9 cellular contexts compared by ENCODE assay signal in genomic region chr11:62427630-62428233, GRCh38. TPM values are rescaled to one million over a fixed set of nuclear protein-coding genes. Genes with fewer than 3 reads are reported as not detected.
DNase-seq lines count a peak whose midpoint lies in the region; ATAC-seq and TF ChIP-seq lines count a peak whose summit lies in the region.
"Had no signal": no experiment of that assay in that cellular context is flagged by ENCODE, and none has a peak within 500 bp of the region (broad histone marks: within the 10 kb centered on the region; RNA-seq: fewer than 3 reads in every experiment).

No MANE protein-coding gene starts in this region.

- no peaks in the 10 kb centered on the region for H3K27me3 ChIP-seq in SJSA1 (replicated peaks)
- no peaks in the 10 kb centered on the region for H3K27me3 ChIP-seq in esophagus squamous epithelium

- TF ChIP-seq CTCF in esophagus squamous epithelium (IDR thresholded peaks at IDR 0.05), result no peak

- peak overlapping the region; percentile 83 to 96 for H3K27ac Mint-ChIP-seq in stimulated activated naive CD8-positive, alpha-beta T cell treated with anti-CD3 and anti-CD28 coated beads, Interleukin-15, amount 100 ng/mL, for 72 hours

- intact Hi-C loops in esophagus squamous epithelium (cut with DNase I), result loop anchor here (2.0 kb wide), 1 partner anchor 115 kb away; no protein-coding TSS in a partner anchor

- H3K27ac ChIP-seq in SJSA1 (peak overlapping the region; percentile 88), esophagus squamous epithelium (peak overlapping the region; percentile 2 to 72 (median 40))

- no peaks in the 10 kb centered on the region for H3K9me3 Mint-ChIP-seq in stimulated activated naive CD8-positive, alpha-beta T cell treated with anti-CD3 and anti-CD28 coated beads, Interleukin-15, amount 100 ng/mL, for 72 hours
- H3K9me3 Mint-ChIP-seq: neural crest cell had no signal

- H3K36me3 ChIP-seq in SJSA1 (no peaks in the 10 kb centered on the region), esophagus squamous epithelium (no peaks in the 10 kb centered on the region)

- peak; percentile 64 for DNase-seq in activated CD8-positive, alpha-beta memory T cell treated with anti-CD3 and anti-CD28 coated beads for 24 hours
- DNase-seq in activated CD8-positive, alpha-beta memory T cell treated with anti-CD3 and anti-CD28 coated beads, Interleukin-2, amount 50 U/mL, for 4 hours, result no peak
- peak in 1 of 2 experiments; percentile 62 for DNase-seq in SJSA1 (ENCODE audit: low read depth in 1 of 2, low spot score in 2 of 2)
- DNase-seq in esophagus squamous epithelium (lab: John Stamatoyannopoulos, UW), result no peak
- DNase-seq in stimulated activated naive CD8-positive, alpha-beta T cell treated with anti-CD3 and anti-CD28 coated beads, Interleukin-15, amount 100 ng/mL, for 72 hours, result peak; percentile 26 to 47
- DNase-seq in NCI-H774 (lab: John Stamatoyannopoulos, UW), result no peak
- DNase-seq in D341Med (ENCODE audit: low spot score), result no peak

- 45 to 52% methylated on average over 6 of the region's 6 CpGs for WGBS in esophagus squamous epithelium, 2 donors

- H3K9me3 ChIP-seq in SJSA1 (replicated peaks), result no peaks in the 10 kb centered on the region
- H3K9me3 ChIP-seq in esophagus squamous epithelium, result no peaks in the 10 kb centered on the region

- peaks cover 18% of the 10 kb centered on the region for H3K27me3 Mint-ChIP-seq in stimulated activated naive CD8-positive, alpha-beta T cell treated with anti-CD3 and anti-CD28 coated beads, Interleukin-15, amount 100 ng/mL, for 72 hours

- no peak overlapping the region for H3K4me3 ChIP-seq in SJSA1
- H3K4me3 ChIP-seq in esophagus squamous epithelium, result no peak overlapping the region

- H3K4me1 ChIP-seq in SJSA1 (replicated peaks) (peaks cover 75% of the 10 kb centered on the region), esophagus squamous epithelium (peaks cover 10 to 59% (median 36%) of the 10 kb centered on the region in 3 donors)

- H3K4me1 Mint-ChIP-seq in stimulated activated naive CD8-positive, alpha-beta T cell treated with anti-CD3 and anti-CD28 coated beads, Interleukin-15, amount 100 ng/mL, for 72 hours, result peaks cover 53% of the 10 kb centered on the region
- H3K4me1 Mint-ChIP-seq: neural crest cell had no signal

- peak overlapping the region; percentile 43 to 54 for H3K4me3 Mint-ChIP-seq in stimulated activated naive CD8-positive, alpha-beta T cell treated with anti-CD3 and anti-CD28 coated beads, Interleukin-15, amount 100 ng/mL, for 72 hours
- H3K4me3 Mint-ChIP-seq: neural crest cell had no signal

- TF ChIP-seq POLR2A in esophagus squamous epithelium (IDR thresholded peaks at IDR 0.05), result no peak

- ATAC-seq in stimulated activated naive CD8-positive, alpha-beta T cell treated with anti-CD3 and anti-CD28 coated beads, Interleukin-15, amount 100 ng/mL, for 72 hours, result peak; percentile 80
- no peak for ATAC-seq in GM18867 (IDR thresholded peaks at IDR 0.05; ENCODE audit: unreplicated experiment)

RNA-seq across cellular contexts. Expression of gene SCGB1A1, which starts 8.9 kb away (rescaled TPM):
- not detected in 2 replicates for total RNA-seq in SJSA1 (2014; rRNA removed; shearing (Covaris generic))
- total RNA-seq in esophagus squamous epithelium, result 1 to 10 TPM in 2 of 4 donors, not detected in 2; 5.9 to 6.6 TPM
- total RNA-seq: neural crest cell had no signal

Comparison
In these comparisons a context has a peak if more than half of its experiments do, and no peak if none do; other contexts are left out.
1. DNase-seq: peak in activated CD8-positive, alpha-beta memory T cell treated with anti-CD3 and anti-CD28 coated beads for 24 hours (single experiment) and stimulated activated naive CD8-positive, alpha-beta T cell treated with anti-CD3 and anti-CD28 coated beads, Interleukin-15, amount 100 ng/mL, for 72 hours (2 of 2); none in activated CD8-positive, alpha-beta memory T cell treated with anti-CD3 and anti-CD28 coated beads, Interleukin-2, amount 50 U/mL, for 4 hours (single experiment), esophagus squamous epithelium (single experiment), NCI-H774 (single experiment) and D341Med (single experiment).